In the genomic region with DNA sequence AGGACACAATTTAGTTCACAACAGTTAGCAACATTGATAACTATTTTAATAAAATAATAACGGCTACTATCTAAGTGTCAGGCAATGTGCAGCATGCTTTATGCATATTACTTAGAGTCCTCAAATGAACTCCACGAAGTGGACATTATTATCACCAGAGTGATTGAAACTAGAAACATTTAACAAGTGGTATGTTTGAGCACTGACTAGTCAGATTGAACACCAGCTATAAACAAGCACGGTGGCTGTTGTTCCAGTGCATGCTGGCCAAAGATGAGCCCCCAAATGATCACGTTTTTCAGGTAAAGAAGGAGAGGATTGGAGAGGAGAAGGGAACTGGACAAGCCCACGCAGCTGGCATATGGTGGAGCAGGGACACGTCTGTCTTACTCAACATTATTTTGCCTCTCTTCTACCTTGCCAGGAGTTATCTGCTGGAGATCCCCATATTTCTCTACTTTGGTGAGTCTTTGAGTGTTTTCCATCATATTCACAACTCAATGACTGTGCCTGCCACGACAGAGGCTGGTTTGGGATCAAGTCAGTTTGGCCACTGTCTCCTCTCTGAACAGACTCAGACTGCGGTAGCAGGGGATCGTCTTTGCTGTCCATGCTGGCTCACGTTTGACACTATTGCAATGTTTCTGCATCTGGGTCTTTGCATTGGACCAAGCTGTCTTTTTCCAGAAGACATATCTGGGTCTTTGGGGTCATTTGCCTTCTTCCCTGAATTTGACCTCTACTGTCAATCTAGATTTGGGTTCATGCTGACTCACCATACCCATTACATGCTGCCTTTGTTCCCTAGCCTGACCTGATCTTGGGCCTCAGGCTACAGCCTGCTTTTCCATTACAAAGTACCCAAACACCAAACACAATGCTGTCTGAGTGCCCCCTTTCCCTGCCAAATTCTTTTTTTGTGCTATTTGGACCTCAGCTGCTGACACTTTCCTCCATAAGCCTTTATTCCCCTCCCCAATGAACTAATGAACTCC, we compare ENCODE assay signal across 27 cellular contexts.
A peak's percentile ranks its signal among the peaks of the same experiment; 100 is the strongest.
DNase-seq lines count a peak whose midpoint lies in the region; ATAC-seq and TF ChIP-seq lines count a peak whose summit lies in the region.
"Had no signal": no experiment of that assay in that cellular context is flagged by ENCODE, and none has a peak within 500 bp of the region (broad histone marks: within the 10 kb centered on the region; RNA-seq: fewer than 3 reads in every experiment).

No MANE protein-coding gene starts in this region.

- H3K9me3 Mint-ChIP-seq in MCF 10A (ENCODE audit: unreplicated experiment) (no peaks in the 10 kb centered on the region), WTC11 (no peaks in the 10 kb centered on the region), type B pancreatic cell (no peaks in the 10 kb centered on the region)
- H3K9me3 Mint-ChIP-seq: activated CD4-positive, alpha-beta T cell treated with anti-CD3 and anti-CD28 coated beads, Interleukin-2, amount 10 ng/mL, durations not matched to agents 7 days and 5 days; activated T-cell treated with anti-CD3 and anti-CD28 coated beads, Interleukin-2, amount 50 U/mL, for 72 hours; effector memory CD8-positive, alpha-beta T cell; neural progenitor cell; T-helper 2 cell treated with Interferon-gamma antibody and Interleukin-4, amounts not matched to agents 5 μg/mL and 100 μg/mL, for 36 hours had no signal

- no peak overlapping the region for H3K4me3 ChIP-seq in mammary epithelial cell (replicated peaks in 1 of 3; ENCODE audit: insufficient read depth in 1 of 3, low read depth in 2 of 3, low read length in 3 of 3)
- H3K4me3 ChIP-seq in lower lobe of right lung = no peak overlapping the region
- no peak overlapping the region for H3K4me3 ChIP-seq in upper lobe of right lung
- H3K4me3 ChIP-seq: colonic mucosa, esophagus muscularis mucosa, gastroesophageal sphincter, lung, neural progenitor cell, skin epidermis had no signal

- in situ Hi-C loops in mammary epithelial cell (cut with MboI; ENCODE audit: low sequenced_read_pairs in 2 of 2) = loop anchor here in 1 of 2 donors (5.0 kb wide), 1 partner anchor 67 kb away; the partner anchor contains the start of gene ACSL3

- CTCF ChIA-PET in MCF 10A (lab: Yijun Ruan, JAX) (interaction anchor here (1.2 to 4.3 kb wide), 2 partner anchors 11 to 69 kb away, joined by 4 to 41 read pairs; no protein-coding TSS in a partner anchor), mammary epithelial cell (lab: Charles Lee; ENCODE audit: low non-redundant PET) (no interaction called here), WTC11 (lab: Charles Lee) (no interaction called here)

- no peak overlapping the region for H3K4me3 Mint-ChIP-seq in MCF 10A (ENCODE audit: unreplicated experiment)
- no peak overlapping the region for H3K4me3 Mint-ChIP-seq in WTC11
- H3K4me3 Mint-ChIP-seq in type B pancreatic cell = no peak overlapping the region
- H3K4me3 Mint-ChIP-seq: activated CD4-positive, alpha-beta T cell treated with anti-CD3 and anti-CD28 coated beads, Interleukin-2, amount 10 ng/mL, durations not matched to agents 7 days and 5 days; activated CD8-positive, alpha-beta memory T cell treated with anti-CD3 and anti-CD28 coated beads, Interleukin-2, amount 10 ng/mL, durations not matched to agents 7 days and 5 days; activated T-cell treated with anti-CD3 and anti-CD28 coated beads, Interleukin-2, amount 50 U/mL, for 72 hours; effector memory CD8-positive, alpha-beta T cell; neural progenitor cell; T-helper 2 cell treated with Interferon-gamma antibody and Interleukin-4, amounts not matched to agents 5 μg/mL and 100 μg/mL, for 36 hours had no signal

- WGBS in mammary epithelial cell (ENCODE audit: low coverage, missing lambda C conversion rate) = 89% methylated on average over 10 of the region's 10 CpGs

- H3K36me3 Mint-ChIP-seq in MCF 10A (ENCODE audit: insufficient read depth, unreplicated experiment) = no peaks in the 10 kb centered on the region
- no peaks in the 10 kb centered on the region for H3K36me3 Mint-ChIP-seq in WTC11
- H3K36me3 Mint-ChIP-seq in type B pancreatic cell = no peaks in the 10 kb centered on the region
- H3K36me3 Mint-ChIP-seq: activated CD8-positive, alpha-beta memory T cell treated with anti-CD3 and anti-CD28 coated beads, Interleukin-2, amount 10 ng/mL, durations not matched to agents 7 days and 5 days; neural progenitor cell had no signal

- BruUV-seq in MCF 10A (replicated peaks; lab: Mats Ljungman, UMichigan) (no TSS peak), mammary epithelial cell (replicated peaks; lab: Mats Ljungman, UMichigan) (no TSS peak)

- H3K4me1 ChIP-seq in mammary epithelial cell (ENCODE audit: insufficient read depth, low read length) = no peaks in the 10 kb centered on the region
- H3K4me1 ChIP-seq in lower lobe of right lung = peaks cover 55% of the 10 kb centered on the region
- peaks cover 45% of the 10 kb centered on the region for H3K4me1 ChIP-seq in upper lobe of right lung

- H4K20me1 ChIP-seq in mammary epithelial cell (ENCODE audit: insufficient read depth, low read length) = no peaks in the 10 kb centered on the region

- H3K9me3 ChIP-seq in mammary epithelial cell (replicated peaks; ENCODE audit: insufficient read depth, low read length) (no peaks in the 10 kb centered on the region), lower lobe of right lung (no peaks in the 10 kb centered on the region), upper lobe of right lung (no peaks in the 10 kb centered on the region)
- H3K9me3 ChIP-seq: colonic mucosa, esophagus muscularis mucosa, gastroesophageal sphincter had no signal

- H3K27ac ChIP-seq in mammary epithelial cell (ENCODE audit: insufficient read depth, low read depth, low read length) (no peak overlapping the region), lower lobe of right lung (peak overlapping the region; percentile 39), upper lobe of right lung (no peak overlapping the region)
- H3K27ac ChIP-seq: esophagus muscularis mucosa, neural progenitor cell, skin epidermis, WERI-Rb-1 had no signal

- dilution Hi-C loops in mammary epithelial cell (cut with HindIII; ENCODE audit: low sequenced_read_pairs) = no loop called here

- DNase-seq in MCF 10A (ENCODE audit: unreplicated experiment) = no peak
- no peak for DNase-seq in mammary epithelial cell
- no peak for DNase-seq in WTC11 (ENCODE audit: low spot score)
- no peak for DNase-seq in lower lobe of right lung
- DNase-seq in type B pancreatic cell (ENCODE audit: extremely low spot score, unreplicated experiment) = no peak
- DNase-seq in upper lobe of right lung = no peak
- no peak for DNase-seq in NCI-H446 (lab: John Stamatoyannopoulos, UW)
- DNase-seq: activated CD4-positive, alpha-beta T cell treated with anti-CD3 and anti-CD28 coated beads, Interleukin-2, amount 10 ng/mL, durations not matched to agents 7 days and 5 days; activated CD8-positive, alpha-beta memory T cell treated with anti-CD3 and anti-CD28 coated beads, Interleukin-2, amount 10 ng/mL, durations not matched to agents 7 days and 5 days; activated naive CD4-positive, alpha-beta T cell treated with Interleukin-2 at 50 U/mL for 16 hours; activated T-cell treated with anti-CD3 and anti-CD28 coated beads, Interleukin-2, amount 50 U/mL, for 72 hours; amniotic stem cell; DMS79 treated with DMSO at 0.1 percent for 48 hours; effector memory CD8-positive, alpha-beta T cell; hypothalamus; KBM-7; NCI-H146; NCI-H526 treated with DMSO at 0.1 percent for 48 hours; WERI-Rb-1 had no signal

- no peak overlapping the region for H3K4me2 ChIP-seq in mammary epithelial cell (ENCODE audit: insufficient read depth, low read depth, low read length)
- H3K4me2 ChIP-seq: neural progenitor cell had no signal

- H3K79me2 ChIP-seq in mammary epithelial cell (ENCODE audit: insufficient read depth, low read length) = no peaks in the 10 kb centered on the region

- H2AFZ ChIP-seq in mammary epithelial cell (ENCODE audit: low read depth, low read length) = no peak overlapping the region
- H2AFZ ChIP-seq: neural progenitor cell had no signal

- H3K36me3 ChIP-seq in mammary epithelial cell (ENCODE audit: insufficient read depth, low read length) = no peaks in the 10 kb centered on the region
- H3K36me3 ChIP-seq in lower lobe of right lung = no peaks in the 10 kb centered on the region
- H3K36me3 ChIP-seq in upper lobe of right lung = no peaks in the 10 kb centered on the region
- H3K36me3 ChIP-seq: colonic mucosa, esophagus muscularis mucosa, gastroesophageal sphincter, neural progenitor cell, WERI-Rb-1 had no signal

- TF ChIP-seq CTCF in MCF 10A (IDR thresholded peaks at IDR 0.05; ENCODE audit: unreplicated experiment) (no peak), mammary epithelial cell (conservative IDR thresholded peaks at IDR 0.05 in 1 of 2, IDR thresholded peaks at IDR 0.05 in 1 of 2; ENCODE audit: extremely low read depth in 1 of 2, insufficient read depth in 1 of 2, low read depth in 1 of 2, low read length in 2 of 2) (no peak), WTC11 (IDR thresholded peaks at IDR 0.05) (no peak), lower lobe of right lung (IDR thresholded peaks at IDR 0.05) (no peak), type B pancreatic cell (conservative IDR thresholded peaks at IDR 0.05) (no peak), upper lobe of right lung (IDR thresholded peaks at IDR 0.05) (no peak)

- H3K9ac ChIP-seq in mammary epithelial cell (ENCODE audit: insufficient read depth, low read length) = no peak overlapping the region
- H3K9ac ChIP-seq: neural progenitor cell had no signal

- H3K27ac Mint-ChIP-seq in MCF 10A (ENCODE audit: low read depth, unreplicated experiment) = peak overlapping the region; percentile 14
- H3K27ac Mint-ChIP-seq in WTC11 = no peak overlapping the region
- H3K27ac Mint-ChIP-seq in type B pancreatic cell = peak overlapping the region; percentile 76
- H3K27ac Mint-ChIP-seq: activated CD4-positive, alpha-beta T cell treated with anti-CD3 and anti-CD28 coated beads, Interleukin-2, amount 10 ng/mL, durations not matched to agents 7 days and 5 days; activated CD8-positive, alpha-beta memory T cell treated with anti-CD3 and anti-CD28 coated beads, Interleukin-2, amount 10 ng/mL, durations not matched to agents 7 days and 5 days; activated T-cell treated with anti-CD3 and anti-CD28 coated beads, Interleukin-2, amount 50 U/mL, for 72 hours; effector memory CD8-positive, alpha-beta T cell; neural progenitor cell; T-helper 2 cell treated with Interferon-gamma antibody and Interleukin-4, amounts not matched to agents 5 μg/mL and 100 μg/mL, for 36 hours had no signal

- POLR2A ChIA-PET in MCF 10A (lab: Yijun Ruan, JAX) = interaction anchor here (1.0 kb wide), 1 partner anchor 108 kb away, joined by 8 read pairs; no protein-coding TSS in a partner anchor
- POLR2A ChIA-PET in WTC11 (lab: Charles Lee) = interaction anchor here (0.5 kb wide), 1 partner anchor 289 kb away, joined by 6 read pairs; no protein-coding TSS in a partner anchor

- ATAC-seq in WTC11 (peak; percentile 71), lower lobe of right lung (no peak), upper lobe of right lung (no peak), GM18517 (IDR thresholded peaks at IDR 0.05; ENCODE audit: unreplicated experiment) (no peak)
- ATAC-seq: activated CD8-positive, alpha-beta memory T cell treated with anti-CD3 and anti-CD28 coated beads, Interleukin-2, amount 10 ng/mL, durations not matched to agents 7 days and 5 days; activated T-cell treated with anti-CD3 and anti-CD28 coated beads, Interleukin-2, amount 50 U/mL, for 72 hours; effector memory CD8-positive, alpha-beta T cell; gastroesophageal sphincter had no signal

- H3K27me3 Mint-ChIP-seq in MCF 10A (ENCODE audit: insufficient read depth, unreplicated experiment) (no peaks in the 10 kb centered on the region), WTC11 (ENCODE audit: low read depth) (no peaks in the 10 kb centered on the region), type B pancreatic cell (peaks cover 3% of the 10 kb centered on the region)
- H3K27me3 Mint-ChIP-seq: activated CD4-positive, alpha-beta T cell treated with anti-CD3 and anti-CD28 coated beads, Interleukin-2, amount 10 ng/mL, durations not matched to agents 7 days and 5 days had no signal

- intact Hi-C loops in MCF 10A (cut with micrococcal nuclease) (loop anchor here (5.0 kb wide), 1 partner anchor 88 kb away; no protein-coding TSS in a partner anchor), mammary epithelial cell (cut with micrococcal nuclease) (loop anchor here (5.0 kb wide), 1 partner anchor 38 kb away; no protein-coding TSS in a partner anchor), lower lobe of right lung (cut with DNase I) (loop anchor here (10.0 kb wide), 1 partner anchor 110 kb away; no protein-coding TSS in a partner anchor), upper lobe of right lung (cut with DNase I) (no loop called here)

- H3K4me1 Mint-ChIP-seq in MCF 10A (ENCODE audit: insufficient read depth, unreplicated experiment) = peaks cover 17% of the 10 kb centered on the region
- H3K4me1 Mint-ChIP-seq in WTC11 = peaks cover 28% of the 10 kb centered on the region
- H3K4me1 Mint-ChIP-seq in type B pancreatic cell (ENCODE audit: unreplicated experiment) = peaks cover 27% of the 10 kb centered on the region

- no peaks in the 10 kb centered on the region for H3K27me3 ChIP-seq in mammary epithelial cell (ENCODE audit: insufficient read depth, low read length)
- no peaks in the 10 kb centered on the region for H3K27me3 ChIP-seq in lower lobe of right lung (ENCODE audit: low read depth)
- no peaks in the 10 kb centered on the region for H3K27me3 ChIP-seq in upper lobe of right lung
- H3K27me3 ChIP-seq: colonic mucosa, esophagus muscularis mucosa, gastroesophageal sphincter had no signal
